In the genomic region with DNA sequence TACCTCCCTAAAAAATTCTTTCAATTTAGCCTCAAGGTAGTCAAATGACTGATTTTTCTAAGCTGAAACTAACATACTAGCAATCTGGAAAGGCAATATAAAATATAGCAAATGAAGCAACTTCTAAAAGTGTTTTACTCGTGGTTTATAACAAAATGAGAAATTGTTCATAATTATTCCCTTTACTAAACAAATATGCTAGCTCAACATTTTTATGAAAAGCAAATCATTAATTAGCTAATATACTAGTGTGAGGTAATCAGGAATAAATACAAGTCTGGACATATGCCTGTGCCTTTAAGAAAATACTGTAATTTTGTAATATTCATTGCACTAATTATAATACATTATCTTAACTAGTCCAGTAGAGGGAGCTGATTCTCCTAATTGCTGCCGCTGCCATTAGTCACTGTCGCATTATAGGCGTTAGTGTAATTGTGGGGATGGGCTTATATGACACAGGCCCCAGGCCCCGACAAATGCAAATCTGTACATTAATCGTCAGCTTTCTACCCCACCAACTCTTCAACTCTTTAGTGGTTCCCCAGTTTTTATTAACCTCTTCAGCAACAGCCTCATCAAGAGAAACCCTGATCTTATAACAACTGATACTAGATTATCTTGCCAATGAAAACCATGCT, we compare ENCODE assay signal across 9 cellular contexts.
A peak's percentile ranks its signal among the peaks of the same experiment; 100 is the strongest.
DNase-seq lines count a peak whose midpoint lies in the region; ATAC-seq and TF ChIP-seq lines count a peak whose summit lies in the region.
"Had no signal": no experiment of that assay in that cellular context is flagged by ENCODE, and none has a peak within 500 bp of the region (broad histone marks: within the 10 kb centered on the region; RNA-seq: fewer than 3 reads in every experiment).

No MANE protein-coding gene starts in this region.

- no peak overlapping the region for H2BK15ac ChIP-seq in mesenchymal stem cell (ENCODE audit: low read depth, poor library complexity, severe bottlenecking)

- no peak overlapping the region for H2AFZ ChIP-seq in mesenchymal stem cell (ENCODE audit: low read depth, low read length)

- intact Hi-C loops in CD14-positive monocyte (cut with micrococcal nuclease) = loop anchor here in 1 of 2 donors (5.0 kb wide), 2 partner anchors 62 to 277 kb away; a partner anchor contains a TSS

- TF ChIP-seq CTCF in CD14-positive monocyte (IDR thresholded peaks at IDR 0.05) (peak; percentile 76), choroid plexus epithelial cell (conservative IDR thresholded peaks at IDR 0.05; ENCODE audit: low read depth, low read length) (peak; percentile 69)

- H3K9me3 Mint-ChIP-seq in CD14-positive monocyte = no peaks in the 10 kb centered on the region
- H3K9me3 Mint-ChIP-seq: IgD-negative memory B cell had no signal

- H3K27me3 Mint-ChIP-seq in CD14-positive monocyte (ENCODE audit: low read depth in 3 of 3) = no peaks in the 10 kb centered on the region
- H3K27me3 Mint-ChIP-seq: IgD-negative memory B cell had no signal

- no peak for DNase-seq in CD14-positive monocyte (ENCODE audit: low spot score)
- DNase-seq in NOMO-1 (lab: John Stamatoyannopoulos, UW; ENCODE audit: unreplicated experiment in 2 of 2) = peak; percentile 19 to 61
- DNase-seq in choroid plexus epithelial cell (ENCODE audit: low read depth) = peak; percentile 55
- DNase-seq in mesenchymal stem cell = peak; percentile 60
- DNase-seq in HuH-7.5 (ENCODE audit: low spot score) = no peak
- no peak for DNase-seq in NCI-H2227 (lab: John Stamatoyannopoulos, UW; ENCODE audit: unreplicated experiment)

- ATAC-seq in GM19035 (IDR thresholded peaks at IDR 0.05; ENCODE audit: unreplicated experiment) = peak; percentile 83
- ATAC-seq in HG03442 (IDR thresholded peaks at IDR 0.05; ENCODE audit: unreplicated experiment) = peak; percentile 83

- no peak overlapping the region for H3K14ac ChIP-seq in mesenchymal stem cell (ENCODE audit: low read length in 2 of 2)

- H3K4me1 ChIP-seq in mesenchymal stem cell (ENCODE audit: control insufficient read depth, insufficient read depth, low read depth, low read length) = no peaks in the 10 kb centered on the region

- no peaks in the 10 kb centered on the region for H3K4me1 Mint-ChIP-seq in CD14-positive monocyte

- no peak overlapping the region for H3K27ac Mint-ChIP-seq in CD14-positive monocyte

- no peak overlapping the region for H3K23ac ChIP-seq in mesenchymal stem cell (ENCODE audit: low read length in 2 of 2)

- WGBS in mesenchymal stem cell = 84% methylated on average over 5 of the region's 6 CpGs

- no peak overlapping the region for H3K4ac ChIP-seq in mesenchymal stem cell (ENCODE audit: low read depth in 1 of 2, low read length in 2 of 2)

- no peak overlapping the region for H3K4me3 Mint-ChIP-seq in CD14-positive monocyte
- H3K4me3 Mint-ChIP-seq: IgD-negative memory B cell had no signal

- H3K27ac ChIP-seq in mesenchymal stem cell (ENCODE audit: low read length, poor library complexity, severe bottlenecking) = no peak overlapping the region

- no peak overlapping the region for H2BK120ac ChIP-seq in mesenchymal stem cell (ENCODE audit: low read depth, low read length)

- H2BK12ac ChIP-seq in mesenchymal stem cell (ENCODE audit: low read length in 2 of 2) = no peak overlapping the region

- H3K18ac ChIP-seq in mesenchymal stem cell (ENCODE audit: low read depth in 1 of 2, low read length in 2 of 2) = no peak overlapping the region

- H2BK5ac ChIP-seq in mesenchymal stem cell (ENCODE audit: low read depth, low read length, poor library complexity, severe bottlenecking) = no peak overlapping the region

- H3K4me2 ChIP-seq in mesenchymal stem cell (ENCODE audit: low read length, poor library complexity, severe bottlenecking) = no peak overlapping the region

- H3K9ac ChIP-seq in mesenchymal stem cell (ENCODE audit: low read length) = peak overlapping the region; percentile 29

- H3K4me3 ChIP-seq in choroid plexus epithelial cell (ENCODE audit: low read depth, low read length) (no peak overlapping the region), mesenchymal stem cell (ENCODE audit: insufficient read depth in 1 of 2, low read depth in 1 of 2, low read length in 2 of 2) (no peak overlapping the region)

- H3K36me3 Mint-ChIP-seq in CD14-positive monocyte = peaks cover 36 to 51% of the 10 kb centered on the region in 2 donors
- H3K36me3 Mint-ChIP-seq: IgD-negative memory B cell had no signal

- peaks cover 13% of the 10 kb centered on the region for H3K79me1 ChIP-seq in mesenchymal stem cell (replicated peaks; ENCODE audit: low read length, poor library complexity, severe bottlenecking)

- no peaks in the 10 kb centered on the region for H3K27me3 ChIP-seq in mesenchymal stem cell (ENCODE audit: control insufficient read depth in 1 of 2, insufficient read depth in 1 of 2, low read length in 2 of 2)

- H3K36me3 ChIP-seq in mesenchymal stem cell (ENCODE audit: control insufficient read depth in 1 of 2, insufficient read depth in 2 of 2, low read depth in 1 of 2, low read length in 2 of 2) = peaks cover 17 to 78% of the 10 kb centered on the region in 2 experiments

- no peak overlapping the region for H2AK5ac ChIP-seq in mesenchymal stem cell (ENCODE audit: low read length, severe bottlenecking)

- H4K91ac ChIP-seq in mesenchymal stem cell (ENCODE audit: low read length) = no peak overlapping the region

- no peaks in the 10 kb centered on the region for H3K9me3 ChIP-seq in mesenchymal stem cell (ENCODE audit: control insufficient read depth, low read length)

- H4K8ac ChIP-seq in mesenchymal stem cell (ENCODE audit: low read length) = no peak overlapping the region

Comparison
In these comparisons a context has a peak if more than half of its experiments do, and no peak if none do; other contexts are left out.
1. DNase-seq: peak in NOMO-1 (2 of 2), choroid plexus epithelial cell (single experiment) and mesenchymal stem cell (single experiment); none in CD14-positive monocyte (single experiment), HuH-7.5 (single experiment) and NCI-H2227 (single experiment).